1 cellular context compared by ENCODE assay signal in the genomic region with DNA sequence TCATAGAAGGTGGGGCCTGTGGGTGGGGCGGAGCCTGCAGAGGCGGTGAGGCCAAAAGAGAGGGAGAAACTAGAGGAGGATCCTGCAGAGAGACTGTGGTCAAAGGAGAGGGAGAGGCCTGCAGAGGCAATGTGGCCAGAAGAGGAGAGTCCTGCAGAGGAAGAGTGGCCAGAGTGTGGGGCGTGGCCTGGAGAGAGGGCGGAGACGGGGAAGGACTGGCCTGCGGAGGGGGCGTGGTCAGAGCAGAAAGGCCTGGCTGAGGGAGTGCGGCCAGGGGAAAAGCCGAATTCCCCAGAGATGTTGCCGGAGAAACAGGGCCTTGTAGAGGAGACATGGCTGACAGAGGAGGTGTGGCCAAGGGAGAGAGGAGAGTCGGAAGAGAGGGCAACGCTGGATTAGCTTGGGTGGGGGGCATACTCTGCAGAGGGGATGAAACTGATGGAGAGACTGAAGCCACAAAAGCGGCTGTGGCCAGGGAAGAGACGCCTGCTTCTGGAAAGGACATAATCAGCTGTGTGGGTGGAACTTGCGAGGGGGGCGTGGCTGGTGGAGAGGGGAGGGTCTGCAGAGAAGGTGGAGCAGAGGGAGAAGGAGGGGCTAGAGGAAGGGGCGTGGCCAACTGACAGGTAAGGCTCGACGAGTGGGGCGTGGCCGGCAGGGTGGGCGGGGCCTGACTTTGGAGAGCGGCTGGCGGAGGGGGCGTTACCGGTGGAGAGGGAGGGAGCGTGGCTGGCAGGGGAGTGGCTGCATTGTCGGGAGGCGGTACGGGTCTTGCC.
A peak's percentile ranks its signal among the peaks of the same experiment; 100 is the strongest.
TF ChIP-seq lines count a peak whose summit lies in the region.

No MANE protein-coding gene starts in this region.

TF ChIP-seq in K562, 482 proteins besides CTCF, POLR2A, EP300 and RAD21 (continued from another document and continues in another):
- TF ChIP-seq, protein P1, sequence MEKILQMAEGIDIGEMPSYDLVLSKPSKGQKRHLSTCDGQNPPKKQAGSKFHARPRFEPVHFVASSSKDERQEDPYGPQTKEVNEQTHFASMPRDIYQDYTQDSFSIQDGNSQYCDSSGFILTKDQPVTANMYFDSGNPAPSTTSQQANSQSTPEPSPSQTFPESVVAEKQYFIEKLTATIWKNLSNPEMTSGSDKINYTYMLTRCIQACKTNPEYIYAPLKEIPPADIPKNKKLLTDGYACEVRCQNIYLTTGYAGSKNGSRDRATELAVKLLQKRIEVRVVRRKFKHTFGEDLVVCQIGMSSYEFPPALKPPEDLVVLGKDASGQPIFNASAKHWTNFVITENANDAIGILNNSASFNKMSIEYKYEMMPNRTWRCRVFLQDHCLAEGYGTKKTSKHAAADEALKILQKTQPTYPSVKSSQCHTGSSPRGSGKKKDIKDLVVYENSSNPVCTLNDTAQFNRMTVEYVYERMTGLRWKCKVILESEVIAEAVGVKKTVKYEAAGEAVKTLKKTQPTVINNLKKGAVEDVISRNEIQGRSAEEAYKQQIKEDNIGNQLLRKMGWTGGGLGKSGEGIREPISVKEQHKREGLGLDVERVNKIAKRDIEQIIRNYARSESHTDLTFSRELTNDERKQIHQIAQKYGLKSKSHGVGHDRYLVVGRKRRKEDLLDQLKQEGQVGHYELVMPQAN (IDR thresholded peaks at IDR 0.05; ENCODE audit: borderline replicate concordance) = peak; percentile 87
- TF ChIP-seq, protein P2, sequence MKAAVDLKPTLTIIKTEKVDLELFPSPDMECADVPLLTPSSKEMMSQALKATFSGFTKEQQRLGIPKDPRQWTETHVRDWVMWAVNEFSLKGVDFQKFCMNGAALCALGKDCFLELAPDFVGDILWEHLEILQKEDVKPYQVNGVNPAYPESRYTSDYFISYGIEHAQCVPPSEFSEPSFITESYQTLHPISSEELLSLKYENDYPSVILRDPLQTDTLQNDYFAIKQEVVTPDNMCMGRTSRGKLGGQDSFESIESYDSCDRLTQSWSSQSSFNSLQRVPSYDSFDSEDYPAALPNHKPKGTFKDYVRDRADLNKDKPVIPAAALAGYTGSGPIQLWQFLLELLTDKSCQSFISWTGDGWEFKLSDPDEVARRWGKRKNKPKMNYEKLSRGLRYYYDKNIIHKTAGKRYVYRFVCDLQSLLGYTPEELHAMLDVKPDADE (conservative IDR thresholded peaks at IDR 0.05; ENCODE audit: control insufficient read depth, low read depth, low read length) = no peak
- 0 out of 4 replicates have a peak, but pooled peaks of 1 of the 2 experiments have one; percentile 53 for TF ChIP-seq FOXA3 (CRISPR knock-in tag; conservative IDR thresholded peaks at IDR 0.05 in 1 of 2, IDR thresholded peaks at IDR 0.05 in 1 of 2)
- peak; percentile 20 for TF ChIP-seq HMGN3 (IDR thresholded peaks at IDR 0.05; ENCODE audit: borderline replicate concordance, extremely low read depth, insufficient read length, low read depth, low read length)
- peak; percentile 57 for TF ChIP-seq DPF2 (IDR thresholded peaks at IDR 0.05)
- TF ChIP-seq SMAD4 (CRISPR knock-in tag; conservative IDR thresholded peaks at IDR 0.05) = no peak
- TF ChIP-seq EGR1 (conservative IDR thresholded peaks at IDR 0.05) = peak; percentile 74
- no peak for TF ChIP-seq ZNF140 (CRISPR knock-in tag; IDR thresholded peaks at IDR 0.05)
- TF ChIP-seq IFI16 (CRISPR knock-in tag; IDR thresholded peaks at IDR 0.05) = no peak
- peak in 1 of 2 experiments; percentile 93; a peak in 1 of 4 replicates for TF ChIP-seq SIN3A (IDR thresholded peaks at IDR 0.05; ENCODE audit: borderline replicate concordance in 2 of 2, control insufficient read depth in 1 of 2, low read depth in 2 of 2, low read length in 2 of 2)
- TF ChIP-seq MNT (conservative IDR thresholded peaks at IDR 0.05) = peak; percentile 52 to 61
- TF ChIP-seq ZNF445 (CRISPR knock-in tag; IDR thresholded peaks at IDR 0.05; ENCODE audit: low read depth) = no peak
- peak; percentile 29 for TF ChIP-seq CCNT2 (IDR thresholded peaks at IDR 0.05; ENCODE audit: borderline replicate concordance, extremely low read depth, insufficient read length, low read depth, low read length)
- TF ChIP-seq, protein P3, sequence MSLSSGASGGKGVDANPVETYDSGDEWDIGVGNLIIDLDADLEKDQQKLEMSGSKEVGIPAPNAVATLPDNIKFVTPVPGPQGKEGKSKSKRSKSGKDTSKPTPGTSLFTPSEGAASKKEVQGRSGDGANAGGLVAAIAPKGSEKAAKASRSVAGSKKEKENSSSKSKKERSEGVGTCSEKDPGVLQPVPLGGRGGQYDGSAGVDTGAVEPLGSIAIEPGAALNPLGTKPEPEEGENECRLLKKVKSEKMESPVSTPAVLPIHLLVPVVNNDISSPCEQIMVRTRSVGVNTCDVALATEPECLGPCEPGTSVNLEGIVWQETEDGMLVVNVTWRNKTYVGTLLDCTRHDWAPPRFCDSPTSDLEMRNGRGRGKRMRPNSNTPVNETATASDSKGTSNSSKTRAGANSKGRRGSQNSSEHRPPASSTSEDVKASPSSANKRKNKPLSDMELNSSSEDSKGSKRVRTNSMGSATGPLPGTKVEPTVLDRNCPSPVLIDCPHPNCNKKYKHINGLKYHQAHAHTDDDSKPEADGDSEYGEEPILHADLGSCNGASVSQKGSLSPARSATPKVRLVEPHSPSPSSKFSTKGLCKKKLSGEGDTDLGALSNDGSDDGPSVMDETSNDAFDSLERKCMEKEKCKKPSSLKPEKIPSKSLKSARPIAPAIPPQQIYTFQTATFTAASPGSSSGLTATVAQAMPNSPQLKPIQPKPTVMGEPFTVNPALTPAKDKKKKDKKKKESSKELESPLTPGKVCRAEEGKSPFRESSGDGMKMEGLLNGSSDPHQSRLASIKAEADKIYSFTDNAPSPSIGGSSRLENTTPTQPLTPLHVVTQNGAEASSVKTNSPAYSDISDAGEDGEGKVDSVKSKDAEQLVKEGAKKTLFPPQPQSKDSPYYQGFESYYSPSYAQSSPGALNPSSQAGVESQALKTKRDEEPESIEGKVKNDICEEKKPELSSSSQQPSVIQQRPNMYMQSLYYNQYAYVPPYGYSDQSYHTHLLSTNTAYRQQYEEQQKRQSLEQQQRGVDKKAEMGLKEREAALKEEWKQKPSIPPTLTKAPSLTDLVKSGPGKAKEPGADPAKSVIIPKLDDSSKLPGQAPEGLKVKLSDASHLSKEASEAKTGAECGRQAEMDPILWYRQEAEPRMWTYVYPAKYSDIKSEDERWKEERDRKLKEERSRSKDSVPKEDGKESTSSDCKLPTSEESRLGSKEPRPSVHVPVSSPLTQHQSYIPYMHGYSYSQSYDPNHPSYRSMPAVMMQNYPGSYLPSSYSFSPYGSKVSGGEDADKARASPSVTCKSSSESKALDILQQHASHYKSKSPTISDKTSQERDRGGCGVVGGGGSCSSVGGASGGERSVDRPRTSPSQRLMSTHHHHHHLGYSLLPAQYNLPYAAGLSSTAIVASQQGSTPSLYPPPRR (CRISPR knock-in tag; IDR thresholded peaks at IDR 0.05; ENCODE audit: borderline replicate concordance) = no peak
- peak; percentile 42; the same call in 1 of the 2 replicates for TF ChIP-seq NR4A1 (CRISPR knock-in tag; IDR thresholded peaks at IDR 0.05)
- no peak for TF ChIP-seq NR4A1 (tag; IDR thresholded peaks at IDR 0.05)
- TF ChIP-seq ARNT (IDR thresholded peaks at IDR 0.05) = peak in 1 of 2 experiments; percentile 21; a peak in 1 of 4 replicates
- TF ChIP-seq TCFL5 (CRISPR knock-in tag; conservative IDR thresholded peaks at IDR 0.05) = no peak
- TF ChIP-seq HES1 (IDR thresholded peaks at IDR 0.05; ENCODE audit: low read depth) = peak; percentile 49; the same call in 1 of the 2 replicates
- no peak for TF ChIP-seq PRPF4 (IDR thresholded peaks at IDR 0.05; ENCODE audit: insufficient read depth, low read depth, low read length, poor library complexity, severe bottlenecking)
- 0 out of 2 replicates have a peak, but pooled peaks have one; percentile 39 for TF ChIP-seq ATF7 (IDR thresholded peaks at IDR 0.05)
- TF ChIP-seq MLLT1 (IDR thresholded peaks at IDR 0.05) = peak; percentile 72; a peak in 1 of 4 replicates
- no peak for TF ChIP-seq SMAD2 (IDR thresholded peaks at IDR 0.05; ENCODE audit: low read depth, low read length)
- TF ChIP-seq, protein P4, sequence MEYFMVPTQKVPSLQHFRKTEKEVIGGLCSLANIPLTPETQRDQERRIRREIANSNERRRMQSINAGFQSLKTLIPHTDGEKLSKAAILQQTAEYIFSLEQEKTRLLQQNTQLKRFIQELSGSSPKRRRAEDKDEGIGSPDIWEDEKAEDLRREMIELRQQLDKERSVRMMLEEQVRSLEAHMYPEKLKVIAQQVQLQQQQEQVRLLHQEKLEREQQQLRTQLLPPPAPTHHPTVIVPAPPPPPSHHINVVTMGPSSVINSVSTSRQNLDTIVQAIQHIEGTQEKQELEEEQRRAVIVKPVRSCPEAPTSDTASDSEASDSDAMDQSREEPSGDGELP (CRISPR knock-in tag; IDR thresholded peaks at IDR 0.05; ENCODE audit: borderline replicate concordance) = peak; percentile 99
- peak; percentile 63 for TF ChIP-seq SAP30 (IDR thresholded peaks at IDR 0.05; ENCODE audit: borderline replicate concordance, insufficient read depth, low read depth, low read length, poor library complexity, severe bottlenecking)
- peak; percentile 90 for TF ChIP-seq SP1 (CRISPR knock-in tag; IDR thresholded peaks at IDR 0.05)
- peak in 1 of 2 experiments; percentile 87; a peak in 2 of 4 replicates for TF ChIP-seq HDAC1 (IDR thresholded peaks at IDR 0.05)
- no peak for TF ChIP-seq ZSCAN32 (CRISPR knock-in tag; IDR thresholded peaks at IDR 0.05)
- peak; percentile 65 for TF ChIP-seq HDGF (IDR thresholded peaks at IDR 0.05)
- peak; percentile 39; the same call in 1 of the 2 replicates for TF ChIP-seq LCOR (CRISPR knock-in tag; IDR thresholded peaks at IDR 0.05)
- TF ChIP-seq NFYB (IDR thresholded peaks at IDR 0.05; ENCODE audit: extremely low read depth, insufficient read length) = no peak
- TF ChIP-seq TOE1 (IDR thresholded peaks at IDR 0.05; ENCODE audit: borderline replicate concordance) = peak; percentile 44; the same call in 1 of the 2 replicates
- TF ChIP-seq TOE1 (CRISPR knock-in tag; IDR thresholded peaks at IDR 0.05; ENCODE audit: borderline replicate concordance, low read depth) = no peak
- TF ChIP-seq DMBX1 (CRISPR knock-in tag; IDR thresholded peaks at IDR 0.05; ENCODE audit: borderline replicate concordance) = no peak
- TF ChIP-seq SRF (CRISPR knock-in tag; IDR thresholded peaks at IDR 0.05) = peak in 1 of 2 experiments; percentile 56; a peak in 1 of 4 replicates
- 0 out of 2 replicates have a peak, but pooled peaks have one; percentile 1 for TF ChIP-seq TAL1 (IDR thresholded peaks at IDR 0.05)
- no peak for TF ChIP-seq MTA2 (IDR thresholded peaks at IDR 0.05; ENCODE audit: low read depth)
- no peak for TF ChIP-seq U2AF1 (optimal IDR thresholded peaks at IDR 0.05; ENCODE audit: low read depth, low read length)
